8 cellular contexts compared by ENCODE assay signal in the genomic region with DNA sequence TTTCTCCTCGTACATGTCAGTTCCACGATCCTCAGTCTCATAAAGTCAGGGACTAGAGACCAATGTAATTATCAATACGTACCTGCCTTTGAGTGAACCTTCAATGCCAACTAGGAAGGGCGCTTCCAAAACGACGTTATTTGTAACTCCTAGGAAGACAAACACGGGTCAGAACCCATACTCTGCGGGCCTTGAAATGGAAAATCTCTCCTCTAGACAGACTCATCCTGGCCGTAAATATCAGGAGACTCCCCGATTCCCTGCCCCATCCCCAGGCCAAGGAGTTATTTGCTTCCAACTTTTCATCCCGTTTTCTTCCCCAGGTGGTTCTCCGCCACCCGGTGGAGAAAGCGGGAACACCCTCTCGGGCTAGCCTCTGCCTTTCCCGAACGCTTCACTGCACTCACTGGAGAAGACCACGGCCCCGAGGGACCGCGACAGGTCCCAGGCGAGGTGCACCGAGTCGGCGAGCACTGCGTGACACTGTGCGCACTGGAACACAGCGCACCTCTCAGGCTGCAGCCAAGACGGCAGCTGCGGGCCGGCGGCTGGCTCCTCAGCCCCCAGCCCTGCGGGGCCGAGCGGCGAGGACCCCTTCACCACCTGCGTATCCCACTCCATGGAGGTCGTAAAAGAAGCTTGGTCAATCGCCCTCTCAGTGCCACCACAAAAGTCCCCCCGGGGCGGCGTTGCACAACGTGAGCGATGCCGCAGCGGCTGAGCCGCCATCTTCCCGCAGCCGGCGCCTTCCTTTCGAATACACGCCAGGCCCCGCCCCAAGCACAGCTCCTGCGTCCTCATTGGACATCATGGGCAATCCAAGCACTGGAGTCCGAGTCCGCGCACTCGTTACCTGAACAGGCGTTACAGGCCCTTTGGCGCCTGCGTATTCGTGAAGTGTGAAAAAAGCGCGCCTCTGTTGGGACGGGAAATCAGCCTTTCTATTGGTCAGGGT. TPM values are rescaled to one million over a fixed set of nuclear protein-coding genes. Genes with fewer than 3 reads are reported as not detected.
DNase-seq lines count a peak whose midpoint lies in the region; ATAC-seq and TF ChIP-seq lines count a peak whose summit lies in the region.

A gene (minus strand): TSS at position 759 of the 955 bp plus-strand sequence. CDS start 30 bp downstream, at position 729.

- ATAC-seq in HG02885 (IDR thresholded peaks at IDR 0.05; ENCODE audit: poor library complexity, unreplicated experiment) (peak; percentile 90), T-helper 17 cell (peak; percentile 95), right cardiac atrium (peak; percentile 100)

- peak within 1 kb of the TSS; percentile 94 for H3K27ac Mint-ChIP-seq in T-helper 17 cell

- H3K9ac ChIP-seq in rectal smooth muscle tissue (ENCODE audit: low read length): no peak within 1 kb of the TSS

- DNase-seq in NCI-H1694 (lab: John Stamatoyannopoulos, UW): peak; percentile 98
- DNase-seq in T-helper 17 cell: peak; percentile 93 to 97 (median 94)
- DNase-seq in anterior cingulate cortex (lab: John Stamatoyannopoulos, UW): peak; percentile 60 to 97 (median 92)
- DNase-seq in right cardiac atrium: peak; percentile 98 to 99 (median 98)
- DNase-seq in OCI-M2 (lab: John Stamatoyannopoulos, UW; ENCODE audit: unreplicated experiment): no peak

- H3K27me3 ChIP-seq in right cardiac atrium (ENCODE audit: control insufficient read depth, insufficient read depth): no peaks in the 10 kb centered on the region
- no peaks in the 10 kb centered on the region for H3K27me3 ChIP-seq in rectal smooth muscle tissue (ENCODE audit: control insufficient read depth, insufficient read depth, low read length)

- no peaks in the 10 kb centered on the region for H3K36me3 ChIP-seq in rectal smooth muscle tissue (ENCODE audit: control insufficient read depth, insufficient read depth, low read length)

- H3K27ac ChIP-seq in right cardiac atrium (ENCODE audit: low read length): peak within 1 kb of the TSS; percentile 15
- peak within 1 kb of the TSS; percentile 40 for H3K27ac ChIP-seq in rectal smooth muscle tissue (ENCODE audit: low read depth, low read length)

- peak within 1 kb of the TSS; percentile 98 for H3K4me3 Mint-ChIP-seq in T-helper 17 cell

- H3K27me3 Mint-ChIP-seq in T-helper 17 cell: no peaks in the 10 kb centered on the region

- peak within 1 kb of the TSS; percentile 57 for H3K4me3 ChIP-seq in right cardiac atrium (ENCODE audit: low read length)
- H3K4me3 ChIP-seq in rectal smooth muscle tissue (ENCODE audit: low read length): peak within 1 kb of the TSS; percentile 88

- no peaks in the 10 kb centered on the region for H3K9me3 ChIP-seq in T-helper 17 cell (ENCODE audit: control insufficient read depth, low read length, poor library complexity, severe bottlenecking)
- no peaks in the 10 kb centered on the region for H3K9me3 ChIP-seq in right cardiac atrium (ENCODE audit: control insufficient read depth, low read length)

- peak; percentile 94 for TF ChIP-seq POLR2A in GM15510 (IDR thresholded peaks at IDR 0.05; ENCODE audit: borderline replicate concordance, extremely low read depth, insufficient read length)

- peaks cover 2% of the 10 kb centered on the region for H3K36me3 Mint-ChIP-seq in T-helper 17 cell (ENCODE audit: low read depth)

- intact Hi-C loops in right cardiac atrium (cut with DNase I): loop anchor here in 1 of 4 donors (5.0 kb wide), 1 partner anchor 430 kb away; no protein-coding TSS in a partner anchor

- peaks cover 14% of the 10 kb centered on the region for H3K4me1 Mint-ChIP-seq in T-helper 17 cell

- H3K4me1 ChIP-seq in right cardiac atrium (ENCODE audit: control insufficient read depth, insufficient read depth, low read length) (no peaks in the 10 kb centered on the region), rectal smooth muscle tissue (ENCODE audit: control insufficient read depth, insufficient read depth, low read length) (peaks cover 3% of the 10 kb centered on the region)

- WGBS in right cardiac atrium: under 1% methylated on average over 65 of the region's 65 CpGs

RNA-seq across cellular contexts. Expression of the gene that starts here (rescaled TPM):
- total RNA-seq in T-helper 17 cell: 1 to 10 TPM in 1 of 2 donors, not detected in 1; 1.2 TPM
- total RNA-seq in right cardiac atrium: under 1 TPM in 3 of 4 donors, not detected in 1; 0.25 to 0.71 (median 0.49) TPM
- 0.25 TPM for polyA plus RNA-seq in right cardiac atrium

Comparison
In these comparisons a context has a peak if more than half of its experiments do, and no peak if none do; other contexts are left out.
1. Peak in DNase-seq, ATAC-seq, H3K4me3 ChIP-seq and H3K27ac ChIP-seq in right cardiac atrium; RNA of the gene not detected or under 1 TPM.